In the genomic region with DNA sequence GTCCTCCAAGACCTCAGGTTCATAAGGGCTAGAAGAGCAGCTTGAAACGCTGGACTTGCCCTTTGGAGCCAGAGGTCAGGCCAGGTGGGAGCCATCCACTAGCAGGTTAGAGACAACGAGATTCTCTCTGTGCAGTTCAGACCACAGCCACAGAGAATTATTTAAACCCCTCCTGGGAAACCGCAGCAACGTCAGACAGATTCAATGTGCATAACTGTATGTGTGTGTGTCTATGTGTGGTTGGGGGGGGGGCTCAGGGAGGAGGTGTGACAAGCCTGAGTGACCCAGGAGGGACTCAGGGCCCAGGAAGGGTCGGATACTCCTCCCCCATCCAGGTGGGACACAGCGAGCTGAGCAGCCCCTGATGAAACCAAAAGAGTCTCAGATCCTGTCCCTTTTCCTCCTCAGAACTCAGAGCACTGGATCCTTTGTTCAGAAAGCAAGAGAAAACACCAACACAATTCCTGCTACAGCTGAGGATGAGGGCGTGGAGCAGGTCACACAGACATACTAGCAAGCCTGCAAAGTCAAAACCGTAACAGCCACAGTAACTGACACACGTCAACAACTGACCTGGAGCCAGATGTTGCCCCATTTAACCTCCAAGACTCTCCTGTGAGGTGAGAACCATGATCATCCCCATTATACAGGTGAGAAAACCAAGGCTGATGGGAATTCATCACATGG, we compare ENCODE assay signal across 19 cellular contexts.
DNase-seq lines count a peak whose midpoint lies in the region; ATAC-seq and TF ChIP-seq lines count a peak whose summit lies in the region.
"Had no signal": no experiment of that assay in that cellular context is flagged by ENCODE, and none has a peak within 500 bp of the region (broad histone marks: within the 10 kb centered on the region; RNA-seq: fewer than 3 reads in every experiment).

No MANE protein-coding gene starts in this region.

- peak overlapping the region; percentile 20; the same call in 1 of the 2 replicates for H3K4me2 ChIP-seq in OCI-LY7 (ENCODE audit: low read length)
- H3K4me2 ChIP-seq: smooth muscle cell had no signal

- no peak overlapping the region for H3K27ac ChIP-seq in OCI-LY7 (ENCODE audit: low read depth, low read length, poor library complexity, severe bottlenecking)
- H3K27ac ChIP-seq in esophagus (ENCODE audit: low read depth in 2 of 2, low read length in 1 of 2), result peak overlapping the region; percentile 4 to 48
- H3K27ac ChIP-seq in stomach smooth muscle (ENCODE audit: low read length), result peak overlapping the region; percentile 92
- H3K27ac ChIP-seq: HL-60 had no signal

- no peak for ATAC-seq in HG02759 (IDR thresholded peaks at IDR 0.05; ENCODE audit: unreplicated experiment)
- no peak for ATAC-seq in GM19395 (IDR thresholded peaks at IDR 0.05; ENCODE audit: unreplicated experiment)
- ATAC-seq: activated CD8-positive, alpha-beta memory T cell treated with anti-CD3 and anti-CD28 coated beads, Interleukin-2, amount 10 ng/mL, durations not matched to agents 7 days and 5 days; PC-3; stimulated activated naive CD8-positive, alpha-beta T cell treated with anti-CD3 and anti-CD28 coated beads, Interleukin-15, Interleukin-2, amounts not matched to agents 100 U/mL and 50 U/mL, for 24 hours had no signal

- H3K36me3 ChIP-seq in OCI-LY7 (ENCODE audit: insufficient read depth, low read length), result peaks cover 28% of the 10 kb centered on the region
- H3K36me3 ChIP-seq in esophagus (ENCODE audit: control insufficient read depth in 2 of 2, insufficient read depth in 2 of 2, low read length in 1 of 2), result no peaks in the 10 kb centered on the region
- H3K36me3 ChIP-seq in stomach smooth muscle (ENCODE audit: control insufficient read depth in 2 of 2, insufficient read depth in 2 of 2, low read length in 2 of 2), result no peaks in the 10 kb centered on the region

- intact Hi-C loops in OCI-LY7 (cut with micrococcal nuclease; ENCODE audit: unreplicated experiment), result no loop called here

- H3K4me1 Mint-ChIP-seq in activated CD4-positive, alpha-beta T cell treated with anti-CD3 and anti-CD28 coated beads, Interleukin-2, amount 10 ng/mL, durations not matched to agents 7 days and 5 days, result peaks cover 27% of the 10 kb centered on the region

- peaks cover 31% of the 10 kb centered on the region for H3K4me1 ChIP-seq in OCI-LY7 (ENCODE audit: insufficient read depth, low read length, poor library complexity, severe bottlenecking)
- H3K4me1 ChIP-seq in esophagus (ENCODE audit: control insufficient read depth in 2 of 2, insufficient read depth in 2 of 2, low read length in 1 of 2), result peaks cover 0 to 2% of the 10 kb centered on the region in 2 donors
- peaks cover 22% of the 10 kb centered on the region for H3K4me1 ChIP-seq in stomach smooth muscle (ENCODE audit: control insufficient read depth, insufficient read depth, low read length)

- peaks cover 23% of the 10 kb centered on the region for H3K36me3 Mint-ChIP-seq in activated CD4-positive, alpha-beta T cell treated with anti-CD3 and anti-CD28 coated beads, Interleukin-2, amount 10 ng/mL, durations not matched to agents 7 days and 5 days (ENCODE audit: low read depth)

- no TSS peak for BruUV-seq in OCI-LY7 (replicated peaks; lab: Mats Ljungman, UMichigan)

- peaks cover 1% of the 10 kb centered on the region for H3K9me3 Mint-ChIP-seq in activated CD4-positive, alpha-beta T cell treated with anti-CD3 and anti-CD28 coated beads, Interleukin-2, amount 10 ng/mL, durations not matched to agents 7 days and 5 days
- H3K9me3 Mint-ChIP-seq: CD8-positive, alpha-beta T cell had no signal

- no peaks in the 10 kb centered on the region for H3K27me3 Mint-ChIP-seq in activated CD4-positive, alpha-beta T cell treated with anti-CD3 and anti-CD28 coated beads, Interleukin-2, amount 10 ng/mL, durations not matched to agents 7 days and 5 days
- H3K27me3 Mint-ChIP-seq: activated CD8-positive, alpha-beta memory T cell treated with anti-CD3 and anti-CD28 coated beads, Interleukin-2, amount 10 ng/mL, durations not matched to agents 7 days and 5 days had no signal

- no peaks in the 10 kb centered on the region for H3K9me3 ChIP-seq in OCI-LY7 (ENCODE audit: low read length)
- H3K9me3 ChIP-seq in esophagus (ENCODE audit: control insufficient read depth in 2 of 2, insufficient read depth in 1 of 2, low read depth in 1 of 2, low read length in 1 of 2), result no peaks in the 10 kb centered on the region
- no peaks in the 10 kb centered on the region for H3K9me3 ChIP-seq in stomach smooth muscle (ENCODE audit: control insufficient read depth in 2 of 2, low read length in 2 of 2)

- H3K9me2 ChIP-seq in OCI-LY7 (ENCODE audit: insufficient read depth, low read length), result no peaks in the 10 kb centered on the region

- no peak overlapping the region for H3K4me3 Mint-ChIP-seq in activated CD4-positive, alpha-beta T cell treated with anti-CD3 and anti-CD28 coated beads, Interleukin-2, amount 10 ng/mL, durations not matched to agents 7 days and 5 days
- H3K4me3 Mint-ChIP-seq: activated CD8-positive, alpha-beta memory T cell treated with anti-CD3 and anti-CD28 coated beads, Interleukin-2, amount 10 ng/mL, durations not matched to agents 7 days and 5 days; CD8-positive, alpha-beta T cell; mesothelial cell of epicardium had no signal

- CTCF ChIA-PET in activated CD4-positive, alpha-beta T cell treated with anti-CD3 and anti-CD28 coated beads, Interleukin-2, amount 10 ng/mL, durations not matched to agents 7 days and 5 days (lab: Charles Lee), result no interaction called here
- CTCF ChIA-PET in OCI-LY7 (lab: Charles Lee; ENCODE audit: unreplicated experiment), result interaction anchor here (0.6 kb wide), 1 partner anchor 62 kb away, joined by 3 read pairs; no protein-coding TSS in a partner anchor

- H3K27ac Mint-ChIP-seq in activated CD4-positive, alpha-beta T cell treated with anti-CD3 and anti-CD28 coated beads, Interleukin-2, amount 10 ng/mL, durations not matched to agents 7 days and 5 days, result peak overlapping the region; percentile 46
- H3K27ac Mint-ChIP-seq: activated CD8-positive, alpha-beta memory T cell treated with anti-CD3 and anti-CD28 coated beads, Interleukin-2, amount 10 ng/mL, durations not matched to agents 7 days and 5 days; CD8-positive, alpha-beta T cell; mesothelial cell of epicardium had no signal

- no peaks in the 10 kb centered on the region; the same call in 1 of the 2 replicates for H3K79me2 ChIP-seq in OCI-LY7 (ENCODE audit: insufficient read depth, low read depth, low read length)

- DNase-seq in activated CD4-positive, alpha-beta T cell treated with anti-CD3 and anti-CD28 coated beads, Interleukin-2, amount 10 ng/mL, durations not matched to agents 7 days and 5 days, result no peak
- no peak for DNase-seq in activated CD4-positive, alpha-beta T cell treated with anti-CD3 and anti-CD28 coated beads, Interleukin-2, amount 50 U/mL, for 1 hour
- peak; percentile 14 for DNase-seq in OCI-LY7 (ENCODE audit: low spot score)
- no peak for DNase-seq in NCI-H1417 treated with DMSO at 0.1 percent for 48 hours (lab: John Stamatoyannopoulos, UW)
- DNase-seq: activated CD8-positive, alpha-beta memory T cell treated with anti-CD3 and anti-CD28 coated beads, Interleukin-2, amount 10 ng/mL, durations not matched to agents 7 days and 5 days; CD8-positive, alpha-beta T cell; islet precursor cell; KG1; NCI-H146; occipital lobe; PC-3; stimulated activated naive CD8-positive, alpha-beta T cell treated with anti-CD3 and anti-CD28 coated beads, Interleukin-15, Interleukin-2, amounts not matched to agents 100 U/mL and 50 U/mL, for 24 hours had no signal

- peak overlapping the region in 1 of 2 donors; percentile 29 for H3K9ac ChIP-seq in stomach smooth muscle (ENCODE audit: low read length in 2 of 2)

- no peaks in the 10 kb centered on the region for H3K27me3 ChIP-seq in esophagus (ENCODE audit: control insufficient read depth in 1 of 2, insufficient read depth in 2 of 2, low read length in 2 of 2)
- H3K27me3 ChIP-seq in stomach smooth muscle (ENCODE audit: control insufficient read depth in 1 of 2, insufficient read depth in 2 of 2, low read length in 2 of 2), result no peaks in the 10 kb centered on the region

- no peak for TF ChIP-seq CTCF in OCI-LY7 (conservative IDR thresholded peaks at IDR 0.05; ENCODE audit: low read length)

- 90 to 93% methylated on average over 9 of the region's 9 CpGs for WGBS in esophagus, 2 donors

- H4K20me1 ChIP-seq in OCI-LY7 (ENCODE audit: insufficient read depth, low read length), result no peaks in the 10 kb centered on the region; the same call in 1 of the 2 replicates

- no peak overlapping the region for H3K4me3 ChIP-seq in OCI-LY7 (ENCODE audit: low read depth, low read length, poor library complexity, severe bottlenecking)
- H3K4me3 ChIP-seq in esophagus (ENCODE audit: low read depth in 1 of 2, low read length in 2 of 2), result no peak overlapping the region
- no peak overlapping the region for H3K4me3 ChIP-seq in stomach smooth muscle (ENCODE audit: low read length in 2 of 2)
- H3K4me3 ChIP-seq: smooth muscle cell had no signal

- H2AFZ ChIP-seq in OCI-LY7 (ENCODE audit: low read length), result no peak overlapping the region

- POLR2A ChIA-PET in activated CD4-positive, alpha-beta T cell treated with anti-CD3 and anti-CD28 coated beads, Interleukin-2, amount 10 ng/mL, durations not matched to agents 7 days and 5 days (lab: Charles Lee), result no interaction called here
- POLR2A ChIA-PET in OCI-LY7 (lab: Charles Lee), result interaction anchor here (1.2 kb wide), 1 partner anchor 104 kb away, joined by 5 read pairs; no protein-coding TSS in a partner anchor
